Comparison of ENCODE assay signal across 22 cellular contexts in genomic region chr4:175412744-175413143, GRCh38.
DNase-seq lines count a peak whose midpoint lies in the region; TF ChIP-seq lines count a peak whose summit lies in the region.
"Had no signal": no experiment of that assay in that cellular context is flagged by ENCODE, and none has a peak within 500 bp of the region (broad histone marks: within the 10 kb centered on the region; RNA-seq: fewer than 3 reads in every experiment).

No MANE protein-coding gene starts in this region.

- H3K4me3 Mint-ChIP-seq in CD8-positive, alpha-beta memory T cell: no peak overlapping the region
- no peak overlapping the region for H3K4me3 Mint-ChIP-seq in immature natural killer cell
- H3K4me3 Mint-ChIP-seq: stimulated activated naive B cell treated with anti-CD40 and anti-IgM and Interleukin-4, amounts not matched to agents 10 μg/mL and 1 μg/mL and 100 μg/mL, for 72 hours had no signal

- no peak for TF ChIP-seq CTCF in brain microvascular endothelial cell (IDR thresholded peaks at IDR 0.05; ENCODE audit: low read depth, low read length, missing control alignments)

- no peaks in the 10 kb centered on the region; the same call in 1 of the 2 replicates for H4K20me1 ChIP-seq in BLaER1

- DNase-seq in KBM-7 (peak; percentile 32), brain microvascular endothelial cell (peak; percentile 64), kidney tubule cell (ENCODE audit: low spot score) (peak; percentile 76), H7 (no peak), NCI-H446 treated with DMSO at 0.1 percent for 48 hours (lab: John Stamatoyannopoulos, UW) (no peak), immature natural killer cell (no peak)
- no peak for DNase-seq in CD8-positive, alpha-beta memory T cell
- DNase-seq: activated CD4-positive, CD25-positive, alpha-beta regulatory T cell; activated effector memory CD4-positive, alpha-beta T cell treated with Interleukin-2 at 50 U/mL for 16 hours; C1 segment of cervical spinal cord; DMS79; glutamatergic neuron; Karpas-422; midbrain; NCI-H1436; NCI-H345; stimulated activated naive B cell treated with anti-CD40 and anti-IgM and Interleukin-4, amounts not matched to agents 10 μg/mL and 1 μg/mL and 100 μg/mL, for 72 hours; upper lobe of right lung had no signal

- peaks cover 0 to 3% of the 10 kb centered on the region in 2 donors for H3K27me3 Mint-ChIP-seq in CD8-positive, alpha-beta memory T cell
- peaks cover 0 to 4% (median 2%) of the 10 kb centered on the region in 3 donors for H3K27me3 Mint-ChIP-seq in immature natural killer cell (ENCODE audit: low read depth in 3 of 3)

- H3K27ac ChIP-seq in BLaER1: no peak overlapping the region
- peak overlapping the region; percentile 37 for H3K27ac ChIP-seq in brain microvascular endothelial cell
- no peak overlapping the region for H3K27ac ChIP-seq in CD8-positive, alpha-beta memory T cell (ENCODE audit: low read depth, low read length)
- H3K27ac ChIP-seq: cardiac muscle cell, HL-60, skin epidermis, upper lobe of right lung had no signal

- H3K27me3 ChIP-seq in BLaER1 (peaks cover 7% of the 10 kb centered on the region; the same call in 1 of the 2 replicates), brain microvascular endothelial cell (replicated peaks) (no peaks in the 10 kb centered on the region), H7 (ENCODE audit: control insufficient read depth, insufficient read depth, low read length) (no peaks in the 10 kb centered on the region)
- no peaks in the 10 kb centered on the region for H3K27me3 ChIP-seq in CD8-positive, alpha-beta memory T cell (ENCODE audit: insufficient read depth, low read length, poor library complexity, severe bottlenecking)
- H3K27me3 ChIP-seq: cardiac muscle cell, upper lobe of right lung had no signal

- H3K9me3 Mint-ChIP-seq in CD8-positive, alpha-beta memory T cell: peaks cover 7 to 29% (median 14%) of the 10 kb centered on the region in 5 donors
- peaks cover 15 to 52% (median 26%) of the 10 kb centered on the region in 6 donors for H3K9me3 Mint-ChIP-seq in immature natural killer cell

- peaks cover 22% of the 10 kb centered on the region for H3K4me1 ChIP-seq in BLaER1
- no peaks in the 10 kb centered on the region for H3K4me1 ChIP-seq in CD8-positive, alpha-beta memory T cell (ENCODE audit: insufficient read depth, low read length)
- H3K4me1 ChIP-seq: upper lobe of right lung had no signal

- H3K36me3 ChIP-seq in BLaER1 (no peaks in the 10 kb centered on the region), brain microvascular endothelial cell (replicated peaks) (no peaks in the 10 kb centered on the region), H7 (replicated peaks; ENCODE audit: control insufficient read depth, insufficient read depth, low read length) (no peaks in the 10 kb centered on the region)
- no peaks in the 10 kb centered on the region for H3K36me3 ChIP-seq in CD8-positive, alpha-beta memory T cell (ENCODE audit: insufficient read depth, low read length)
- H3K36me3 ChIP-seq: cardiac muscle cell, upper lobe of right lung had no signal

- POLR2A ChIA-PET in CD8-positive, alpha-beta memory T cell (lab: Charles Lee): no interaction called here

- CTCF ChIA-PET in CD8-positive, alpha-beta memory T cell (lab: Charles Lee): no interaction called here

- H3K4me1 Mint-ChIP-seq in CD8-positive, alpha-beta memory T cell: no peaks in the 10 kb centered on the region
- no peaks in the 10 kb centered on the region for H3K4me1 Mint-ChIP-seq in immature natural killer cell
- H3K4me1 Mint-ChIP-seq: stimulated activated naive B cell treated with anti-CD40 and anti-IgM and Interleukin-4, amounts not matched to agents 10 μg/mL and 1 μg/mL and 100 μg/mL, for 72 hours had no signal

- no peak overlapping the region for H3K27ac Mint-ChIP-seq in CD8-positive, alpha-beta memory T cell
- no peak overlapping the region for H3K27ac Mint-ChIP-seq in immature natural killer cell
- H3K27ac Mint-ChIP-seq: stimulated activated naive B cell treated with anti-CD40 and anti-IgM and Interleukin-4, amounts not matched to agents 10 μg/mL and 1 μg/mL and 100 μg/mL, for 72 hours had no signal

- H3K9me3 ChIP-seq in BLaER1: peaks cover 27% of the 10 kb centered on the region
- H3K9me3 ChIP-seq in CD8-positive, alpha-beta memory T cell (ENCODE audit: low read length): no peaks in the 10 kb centered on the region
- H3K9me3 ChIP-seq: upper lobe of right lung had no signal

- no peak overlapping the region for H3K9ac ChIP-seq in BLaER1

- in situ Hi-C loops in KBM-7 (cut with MboI; ENCODE audit: low pct_unique_long_range_greater_than_20kb, low sequenced_read_pairs) (no loop called here), brain microvascular endothelial cell (cut with HindIII; ENCODE audit: low pct_ligation_motif_present, low sequenced_read_pairs) (no loop called here)

- peak overlapping the region; percentile 79 for H3K4me2 ChIP-seq in BLaER1

- H3K4me3 ChIP-seq in BLaER1: no peak overlapping the region
- H3K4me3 ChIP-seq in brain microvascular endothelial cell (ENCODE audit: low read depth, low read length): no peak overlapping the region
- H3K4me3 ChIP-seq in CD8-positive, alpha-beta memory T cell (ENCODE audit: low read length): no peak overlapping the region
- no peak overlapping the region for H3K4me3 ChIP-seq in H7 (ENCODE audit: insufficient read depth, low read depth, low read length)
- H3K4me3 ChIP-seq: cardiac muscle cell, skin epidermis, upper lobe of right lung had no signal

- H3K36me3 Mint-ChIP-seq in CD8-positive, alpha-beta memory T cell: no peaks in the 10 kb centered on the region
- H3K36me3 Mint-ChIP-seq in immature natural killer cell: no peaks in the 10 kb centered on the region
- H3K36me3 Mint-ChIP-seq: stimulated activated naive B cell treated with anti-CD40 and anti-IgM and Interleukin-4, amounts not matched to agents 10 μg/mL and 1 μg/mL and 100 μg/mL, for 72 hours had no signal

Comparison
In these comparisons a context has a peak if more than half of its experiments do, and no peak if none do; other contexts are left out.
1. DNase-seq: peak in KBM-7 (single experiment), brain microvascular endothelial cell (single experiment) and kidney tubule cell (single experiment); none in CD8-positive, alpha-beta memory T cell (0 of 5), H7 (single experiment), NCI-H446 treated with DMSO at 0.1 percent for 48 hours (single experiment) and immature natural killer cell (0 of 3).